Comparison of ENCODE assay signal across 20 cellular contexts in the genomic region with DNA sequence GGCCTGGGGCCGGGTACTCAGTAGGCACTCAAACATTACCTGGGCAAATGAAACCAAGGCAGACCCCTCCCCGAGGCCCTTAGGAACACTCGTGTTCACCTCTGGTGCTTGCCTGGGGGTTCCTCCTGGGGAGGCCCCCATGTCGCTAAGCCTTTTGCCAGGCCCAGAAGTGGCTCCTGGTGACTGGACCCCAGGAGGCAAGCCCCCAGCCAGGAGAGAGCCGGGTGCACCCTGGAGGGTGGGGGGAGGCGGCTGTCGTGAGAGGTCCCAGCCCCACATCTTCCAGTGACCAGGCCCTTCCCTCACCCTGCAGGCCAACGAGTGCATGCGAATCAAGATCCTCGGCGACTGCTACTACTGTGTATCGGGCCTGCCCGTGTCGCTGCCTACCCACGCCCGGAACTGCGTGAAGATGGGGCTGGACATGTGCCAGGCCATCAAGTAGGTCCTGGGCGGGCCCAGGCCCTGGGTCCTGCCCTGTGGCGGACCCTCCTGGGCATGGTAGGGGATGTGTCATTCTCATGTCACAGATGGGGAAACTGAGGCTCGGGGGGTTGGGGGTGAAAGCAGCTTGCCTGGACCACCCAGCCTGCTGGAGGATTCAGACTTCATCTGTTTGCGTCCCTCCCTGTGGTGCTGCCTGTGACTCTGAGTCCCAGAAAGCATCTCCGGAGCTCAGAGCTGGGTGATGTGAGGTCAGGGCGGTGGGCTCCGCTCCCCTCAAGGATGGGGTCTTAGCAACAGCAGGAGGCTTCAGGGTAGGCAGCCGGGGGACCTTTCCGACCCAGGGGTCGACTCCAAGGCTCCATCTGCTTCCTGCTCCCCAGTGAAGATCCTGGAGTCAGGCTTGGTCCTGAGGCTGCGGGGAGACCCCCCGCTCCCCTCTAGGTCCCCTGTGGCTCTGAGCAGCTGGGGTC. TPM values are rescaled to one million over a fixed set of nuclear protein-coding genes. Genes with fewer than 3 reads are reported as not detected.
DNase-seq lines count a peak whose midpoint lies in the region; ATAC-seq and TF ChIP-seq lines count a peak whose summit lies in the region.
"Had no signal": no experiment of that assay in that cellular context is flagged by ENCODE, and none has a peak within 500 bp of the region (broad histone marks: within the 10 kb centered on the region; RNA-seq: fewer than 3 reads in every experiment).

No MANE protein-coding gene starts in this region.

- no peak for ATAC-seq in activated naive CD4-positive, alpha-beta T cell treated with anti-CD3 and anti-CD28 coated beads, Interleukin-2, amount 50 U/mL, for 72 hours
- no peak for ATAC-seq in left lobe of liver
- ATAC-seq: esophagus mucosa had no signal

- H3K4me3 ChIP-seq in tibial artery (no peak overlapping the region), esophagus squamous epithelium (no peak overlapping the region)
- H3K4me3 ChIP-seq: SJSA1, thyroid gland had no signal

- H3K4me1 ChIP-seq in tibial artery (peaks cover 0 to 2% (median 0%) of the 10 kb centered on the region in 4 donors), esophagus squamous epithelium (peaks cover 12 to 37% (median 15%) of the 10 kb centered on the region in 3 donors)

- CTCF ChIA-PET in activated naive CD4-positive, alpha-beta T cell treated with anti-CD3 and anti-CD28 coated beads, Interleukin-2, amount 10 ng/mL, durations not matched to agents 7 days and 5 days (lab: Charles Lee), result no interaction called here

- peak overlapping the region; percentile 42 for H3K27ac Mint-ChIP-seq in activated naive CD4-positive, alpha-beta T cell treated with anti-CD3 and anti-CD28 coated beads, Interleukin-2, amount 10 ng/mL, durations not matched to agents 7 days and 5 days
- H3K27ac Mint-ChIP-seq in activated naive CD4-positive, alpha-beta T cell treated with anti-CD3 and anti-CD28 coated beads, Interleukin-2, amount 50 U/mL, for 72 hours, result peak overlapping the region; percentile 3 to 34
- H3K27ac Mint-ChIP-seq: progenitor cell of endocrine pancreas had no signal

- H3K27me3 ChIP-seq in tibial artery (no peaks in the 10 kb centered on the region), esophagus squamous epithelium (no peaks in the 10 kb centered on the region)
- H3K27me3 ChIP-seq: brain microvascular endothelial cell, SJSA1, thyroid gland had no signal

- WGBS in esophagus squamous epithelium, 2 donors, result 81 to 100% methylated on average over 1 to 5 of the region's 29 CpGs

- no peaks in the 10 kb centered on the region for H3K27me3 Mint-ChIP-seq in activated naive CD4-positive, alpha-beta T cell treated with anti-CD3 and anti-CD28 coated beads, Interleukin-2, amount 10 ng/mL, durations not matched to agents 7 days and 5 days
- H3K27me3 Mint-ChIP-seq: activated naive CD4-positive, alpha-beta T cell treated with anti-CD3 and anti-CD28 coated beads, Interleukin-2, amount 50 U/mL, for 24 hours; naive B cell; progenitor cell of endocrine pancreas had no signal

- intact Hi-C loops in tibial artery (cut with DNase I; ENCODE audit: low total_unique reads) (no loop called here), esophagus squamous epithelium (cut with DNase I) (no loop called here)

- H3K4me3 Mint-ChIP-seq in activated naive CD4-positive, alpha-beta T cell treated with anti-CD3 and anti-CD28 coated beads, Interleukin-2, amount 10 ng/mL, durations not matched to agents 7 days and 5 days, result no peak overlapping the region
- H3K4me3 Mint-ChIP-seq: activated naive CD4-positive, alpha-beta T cell treated with anti-CD3 and anti-CD28 coated beads, Interleukin-2, amount 50 U/mL, for 24 hours; CD14-positive monocyte; naive B cell had no signal

- TF ChIP-seq POLR2A in esophagus squamous epithelium (IDR thresholded peaks at IDR 0.05), result no peak

- H3K4me1 Mint-ChIP-seq in activated naive CD4-positive, alpha-beta T cell treated with anti-CD3 and anti-CD28 coated beads, Interleukin-2, amount 10 ng/mL, durations not matched to agents 7 days and 5 days, result peaks cover 6% of the 10 kb centered on the region
- H3K4me1 Mint-ChIP-seq: CD14-positive monocyte had no signal

- H3K36me3 Mint-ChIP-seq in activated naive CD4-positive, alpha-beta T cell treated with anti-CD3 and anti-CD28 coated beads, Interleukin-2, amount 10 ng/mL, durations not matched to agents 7 days and 5 days, result peaks cover 34% of the 10 kb centered on the region
- H3K36me3 Mint-ChIP-seq in activated naive CD4-positive, alpha-beta T cell treated with anti-CD3 and anti-CD28 coated beads, Interleukin-2, amount 50 U/mL, for 72 hours, result peaks cover 0 to 3% of the 10 kb centered on the region in 2 donors
- H3K36me3 Mint-ChIP-seq: activated naive CD4-positive, alpha-beta T cell treated with anti-CD3 and anti-CD28 coated beads, Interleukin-2, amount 50 U/mL, for 24 hours had no signal

- no peaks in the 10 kb centered on the region for H3K9me3 ChIP-seq in tibial artery
- H3K9me3 ChIP-seq in esophagus squamous epithelium, result no peaks in the 10 kb centered on the region
- H3K9me3 ChIP-seq: SJSA1, thyroid gland had no signal

- H3K9me3 Mint-ChIP-seq in activated naive CD4-positive, alpha-beta T cell treated with anti-CD3 and anti-CD28 coated beads, Interleukin-2, amount 10 ng/mL, durations not matched to agents 7 days and 5 days, result no peaks in the 10 kb centered on the region
- H3K9me3 Mint-ChIP-seq in activated naive CD4-positive, alpha-beta T cell treated with anti-CD3 and anti-CD28 coated beads, Interleukin-2, amount 50 U/mL, for 72 hours, result no peaks in the 10 kb centered on the region
- H3K9me3 Mint-ChIP-seq: activated naive CD4-positive, alpha-beta T cell treated with anti-CD3 and anti-CD28 coated beads, Interleukin-2, amount 50 U/mL, for 24 hours; CD14-positive monocyte; naive B cell had no signal

- TF ChIP-seq CTCF in tibial artery (IDR thresholded peaks at IDR 0.05), result no peak
- TF ChIP-seq CTCF in esophagus squamous epithelium (IDR thresholded peaks at IDR 0.05), result no peak

- peaks cover 0 to 3% (median 0%) of the 10 kb centered on the region in 3 donors for H3K36me3 ChIP-seq in tibial artery
- H3K36me3 ChIP-seq in esophagus squamous epithelium, result peaks cover 0 to 83% (median 0%) of the 10 kb centered on the region in 3 donors
- H3K36me3 ChIP-seq: thyroid gland had no signal

- H3K27ac ChIP-seq in tibial artery (no peak overlapping the region), esophagus squamous epithelium (no peak overlapping the region)
- H3K27ac ChIP-seq: brain microvascular endothelial cell, SJSA1, thyroid gland had no signal

- no peak for DNase-seq in activated naive CD4-positive, alpha-beta T cell treated with anti-CD3 and anti-CD28 coated beads, Interleukin-2, amount 10 ng/mL, durations not matched to agents 7 days and 5 days
- DNase-seq in activated naive CD4-positive, alpha-beta T cell (lab: John Stamatoyannopoulos, UW), result no peak
- no peak for DNase-seq in activated naive CD4-positive, alpha-beta T cell treated with anti-CD3 and anti-CD28 coated beads, Interleukin-2, amount 50 U/mL, for 72 hours (ENCODE audit: low spot score in 2 of 2)
- DNase-seq in mesenteric fat pad (ENCODE audit: low spot score) (peak; percentile 83), tibial artery (peak; percentile 19 to 59), left lobe of liver (ENCODE audit: low spot score) (no peak), esophagus squamous epithelium (lab: John Stamatoyannopoulos, UW) (no peak), NCI-H1105 treated with DMSO at 0.1 percent for 48 hours (lab: John Stamatoyannopoulos, UW) (no peak)
- DNase-seq: activated CD4-positive, alpha-beta T cell treated with anti-CD3 and anti-CD28 coated beads for 4 hours; brain microvascular endothelial cell; DMS53; naive B cell; NCI-H2171 treated with DMSO at 0.1 percent for 48 hours; NCI-H748 treated with DMSO at 0.1 percent for 48 hours had no signal

RNA-seq across cellular contexts. Expression of a gene that starts 32.5 kb away (rescaled TPM):
- 100 to 1,000 TPM in 1 of 2 donors, 10 to 100 TPM in 1; 78.5 to 104 TPM for total RNA-seq in activated naive CD4-positive, alpha-beta T cell treated with anti-CD3 and anti-CD28 coated beads, Interleukin-2, amount 50 U/mL, for 72 hours
- total RNA-seq in mesenteric fat pad (26.8 TPM), left lobe of liver (4.9 TPM), esophagus squamous epithelium (10 to 100 TPM; 21.2 to 23.9 (median 23.3) TPM)

Comparison
In these comparisons a context has a peak if more than half of its experiments do, and no peak if none do; other contexts are left out.
1. DNase-seq: peak in mesenteric fat pad (single experiment) and tibial artery (2 of 2); none in activated naive CD4-positive, alpha-beta T cell treated with anti-CD3 and anti-CD28 coated beads, Interleukin-2, amount 10 ng/mL, durations not matched to agents 7 days and 5 days (single experiment), activated naive CD4-positive, alpha-beta T cell (0 of 4), activated naive CD4-positive, alpha-beta T cell treated with anti-CD3 and anti-CD28 coated beads, Interleukin-2, amount 50 U/mL, for 72 hours (0 of 2), left lobe of liver (single experiment), esophagus squamous epithelium (single experiment) and NCI-H1105 treated with DMSO at 0.1 percent for 48 hours (single experiment).